ENCODE assay signal across 1 cellular context in the genomic region with DNA sequence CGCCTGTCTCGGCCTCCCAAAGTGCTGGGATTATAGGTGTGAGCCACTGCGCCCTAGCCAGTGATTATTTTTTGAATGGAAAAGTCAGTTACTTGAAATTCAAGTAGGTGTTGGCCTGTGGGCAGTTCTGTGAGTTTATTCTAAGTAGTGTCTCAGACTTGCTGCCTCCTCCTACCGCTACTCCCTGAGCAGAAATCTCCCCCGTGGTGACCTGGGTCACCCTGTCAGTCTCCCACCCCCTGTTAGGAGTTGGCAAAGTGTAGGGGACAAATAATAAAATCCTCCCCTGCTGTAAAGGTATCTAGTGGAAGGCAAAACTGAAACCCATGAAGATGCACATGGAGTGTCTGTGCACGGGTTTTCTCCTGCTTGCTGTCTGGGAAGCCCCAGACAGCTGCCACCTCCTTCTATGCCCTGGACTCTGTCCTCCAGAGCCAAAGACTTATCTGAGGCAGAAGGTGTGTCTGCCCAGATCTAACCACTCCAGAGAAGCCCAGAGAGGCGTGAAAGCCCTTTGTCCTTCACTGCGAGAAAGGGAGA.
TF ChIP-seq lines count a peak whose summit lies in the region.

No MANE protein-coding gene starts in this region.

TF ChIP-seq in HepG2, 621 proteins besides CTCF, POLR2A, EP300 and RAD21:
- TF ChIP-seq GLMP (CRISPR knock-in tag; IDR thresholded peaks at IDR 0.05; ENCODE audit: borderline replicate concordance) (no peak), HDAC1 (CRISPR knock-in tag; IDR thresholded peaks at IDR 0.05) (peak; percentile 5; the same call in 1 of the 2 replicates), ZNF674 (CRISPR knock-in tag; IDR thresholded peaks at IDR 0.05; ENCODE audit: low read depth) (no peak), ZNF510 (CRISPR knock-in tag; IDR thresholded peaks at IDR 0.05; ENCODE audit: low read depth) (no peak), ZNF646 (CRISPR knock-in tag; IDR thresholded peaks at IDR 0.05) (no peak), PITX1 (CRISPR knock-in tag; IDR thresholded peaks at IDR 0.05) (no peak), HES4 (CRISPR knock-in tag; IDR thresholded peaks at IDR 0.05; ENCODE audit: borderline replicate concordance) (no peak)
- TF ChIP-seq, protein P1, sequence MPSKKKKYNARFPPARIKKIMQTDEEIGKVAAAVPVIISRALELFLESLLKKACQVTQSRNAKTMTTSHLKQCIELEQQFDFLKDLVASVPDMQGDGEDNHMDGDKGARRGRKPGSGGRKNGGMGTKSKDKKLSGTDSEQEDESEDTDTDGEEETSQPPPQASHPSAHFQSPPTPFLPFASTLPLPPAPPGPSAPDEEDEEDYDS (CRISPR knock-in tag; IDR thresholded peaks at IDR 0.05), result no peak
